In genomic region chr5:159220206-159220605, GRCh38 we compare ENCODE assay signal across 22 cellular contexts.
"Had no signal": no experiment of that assay in that cellular context is flagged by ENCODE, and none has a peak within 500 bp of the region (broad histone marks: within the 10 kb centered on the region; RNA-seq: fewer than 3 reads in every experiment).

No MANE protein-coding gene starts in this region.

- H3K36me3 ChIP-seq: cardiac muscle cell, colonic mucosa, heart left ventricle, left ventricle myocardium inferior, right lobe of liver, transverse colon had no signal

- ATAC-seq: heart left ventricle; mucosa of descending colon; right lobe of liver; stimulated activated naive CD8-positive, alpha-beta T cell treated with anti-CD3 and anti-CD28 coated beads, Interleukin-15, Interleukin-2, amounts not matched to agents 100 U/mL and 50 U/mL, for 24 hours had no signal

- DNase-seq: activated CD4-positive, alpha-beta T cell treated with anti-CD3 and anti-CD28 coated beads for 4 hours; activated CD4-positive, alpha-beta T cell treated with anti-CD3 and anti-CD28 coated beads, Interleukin-2, amount 50 U/mL, for 4 hours; activated CD8-positive, alpha-beta memory T cell treated with anti-CD3 and anti-CD28 coated beads for 24 hours; activated effector memory CD4-positive, alpha-beta T cell treated with Interleukin-2 at 50 U/mL for 16 hours; activated naive CD4-positive, alpha-beta T cell treated with Interleukin-2 at 50 U/mL for 16 hours; anterior cingulate cortex; cerebellar nuclear complex; colonic mucosa; effector CD8-positive, alpha-beta T cell; heart left ventricle; left ventricle myocardium inferior; mucosa of descending colon; right lobe of liver; stimulated activated CD4-positive, alpha-beta T cell treated with anti-CD3 and anti-CD28 coated beads, Interleukin-4, amount 100 ng/mL, for 1 hour; stimulated activated naive CD8-positive, alpha-beta T cell treated with anti-CD3 and anti-CD28 coated beads, Interleukin-15, Interleukin-2, amounts not matched to agents 100 U/mL and 50 U/mL, for 24 hours; T-helper 9 cell; testis; transverse colon had no signal

- H3K27ac ChIP-seq: cardiac muscle cell, colonic mucosa, heart left ventricle, left ventricle myocardium inferior, right lobe of liver, testis, transverse colon, VCaP had no signal

- H3K4me3 ChIP-seq: cardiac muscle cell, colonic mucosa, heart left ventricle, left ventricle myocardium inferior, lung, mucosa of descending colon, right lobe of liver, testis, transverse colon had no signal

- FAIRE-seq: TTC549 had no signal

- H3K9me3 ChIP-seq: colonic mucosa, heart left ventricle, left ventricle myocardium inferior, mucosa of descending colon, right lobe of liver, testis, transverse colon had no signal

- H3K4me1 ChIP-seq: colonic mucosa, right lobe of liver, testis had no signal

- H3K27me3 ChIP-seq: cardiac muscle cell, colonic mucosa, heart left ventricle, right lobe of liver, testis, transverse colon had no signal
